21 cellular contexts compared by ENCODE assay signal in the genomic region with DNA sequence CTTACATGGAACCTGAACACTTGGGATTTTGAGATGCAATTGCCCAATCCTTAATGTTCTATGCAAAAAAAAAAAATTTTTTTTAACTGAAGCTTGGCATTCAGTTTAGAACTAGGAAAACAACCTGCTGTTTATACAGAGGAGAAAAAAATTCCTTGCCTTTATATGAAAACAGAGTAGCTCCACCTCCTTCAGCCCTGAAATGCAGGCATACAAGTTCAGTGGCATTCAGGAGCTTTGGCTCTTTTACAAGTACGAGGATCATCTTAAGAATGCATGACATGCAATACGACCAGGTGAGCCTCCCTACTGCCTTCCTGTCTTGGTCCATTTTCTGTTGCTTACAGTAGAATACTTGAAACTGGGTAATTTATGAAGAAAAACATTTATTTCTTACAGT. TPM values are rescaled to one million over a fixed set of nuclear protein-coding genes. Genes with fewer than 3 reads are reported as not detected.
DNase-seq lines count a peak whose midpoint lies in the region; ATAC-seq and TF ChIP-seq lines count a peak whose summit lies in the region.
"Had no signal": no experiment of that assay in that cellular context is flagged by ENCODE, and none has a peak within 500 bp of the region (broad histone marks: within the 10 kb centered on the region; RNA-seq: fewer than 3 reads in every experiment).

No MANE protein-coding gene starts in this region.

- no peaks in the 10 kb centered on the region for H3K9me3 ChIP-seq in thyroid gland
- H3K9me3 ChIP-seq: BE2C, MG63, SJSA1 had no signal

- H3K4me1 ChIP-seq in thyroid gland: peaks cover 7 to 23% of the 10 kb centered on the region in 2 donors
- H3K4me1 ChIP-seq: BE2C, SJSA1 had no signal

- TF ChIP-seq POLR2A in thyroid gland (IDR thresholded peaks at IDR 0.05): no peak

- H3K27me3 ChIP-seq in thyroid gland: no peaks in the 10 kb centered on the region
- H3K27me3 ChIP-seq: BE2C, MG63, SJSA1 had no signal

- no peaks in the 10 kb centered on the region for H3K36me3 ChIP-seq in thyroid gland
- H3K36me3 ChIP-seq: BE2C, MG63, SJSA1 had no signal

- no peak for TF ChIP-seq CTCF in C4-2B (conservative IDR thresholded peaks at IDR 0.05)
- TF ChIP-seq CTCF in LNCaP clone FGC (IDR thresholded peaks at IDR 0.05; ENCODE audit: control insufficient read depth, extremely low read depth, insufficient read depth): no peak
- TF ChIP-seq CTCF in thyroid gland (IDR thresholded peaks at IDR 0.05): peak in 1 of 6 experiments; percentile 9

- WGBS in thyroid gland, 2 donors: 27 to 29% methylated on average over 2 of the region's 2 CpGs

- intact Hi-C loops in thyroid gland (cut with DNase I): no loop called here

- H3K4me3 ChIP-seq in LNCaP clone FGC (ENCODE audit: low read depth, low read length) (no peak overlapping the region), thyroid gland (replicated peaks in 1 of 3) (no peak overlapping the region)
- H3K4me3 ChIP-seq: K562, MG63, SJSA1 had no signal

- ATAC-seq in esophagus mucosa (peak; percentile 59), HG03045 (IDR thresholded peaks at IDR 0.05; ENCODE audit: unreplicated experiment) (no peak)
- ATAC-seq: K562, PC-3 had no signal

- DNase-seq in LNCaP clone FGC (ENCODE audit: low read depth) (peak; percentile 90), thyroid gland (peak; percentile 59 to 72), NCI-H2227 treated with DMSO at 0.1 percent for 48 hours (lab: John Stamatoyannopoulos, UW) (no peak), T-helper 1 cell (no peak)
- DNase-seq: 8988T; ACHN; BE2C; DMS153; DND-41; MG63; NCI-H1105 treated with DMSO at 0.1 percent for 48 hours; NCI-H2029; NCI-H446 treated with DMSO at 0.1 percent for 48 hours; NK-92 treated with Interleukin-12 subunit alpha and Interleukin-12 subunit beta, amount 100 ng/mL, for 24 hours; PC-3 had no signal

- peak overlapping the region; percentile 29; the same call in 1 of the 2 replicates for H3K27ac ChIP-seq in C4-2B
- peak overlapping the region; percentile 65 to 93 (median 74) for H3K27ac ChIP-seq in thyroid gland
- H3K27ac ChIP-seq: SJSA1 had no signal

RNA-seq across cellular contexts. Expression of a gene that starts 20.4 kb away (rescaled TPM):
- not detected for total RNA-seq in esophagus mucosa
- 1 to 10 TPM in 1 of 4 donors, under 1 TPM in 2, not detected in 1; 0.81 to 1.6 (median 0.88) TPM for total RNA-seq in thyroid gland
- total RNA-seq: K562, LHCN-M2, PC-3, SJSA1 had no signal

Comparison
In these comparisons a context has a peak if more than half of its experiments do, and no peak if none do; other contexts are left out.
1. DNase-seq: peak in LNCaP clone FGC (single experiment) and thyroid gland (2 of 2); none in NCI-H2227 treated with DMSO at 0.1 percent for 48 hours (single experiment) and T-helper 1 cell (0 of 5).